Comparison of ENCODE assay signal across 9 cellular contexts in genomic region chr14:103281496-103282231, GRCh38. TPM values are rescaled to one million over a fixed set of nuclear protein-coding genes. Genes with fewer than 3 reads are reported as not detected.
A peak's percentile ranks its signal among the peaks of the same experiment; 100 is the strongest.
DNase-seq lines count a peak whose midpoint lies in the region; ATAC-seq and TF ChIP-seq lines count a peak whose summit lies in the region.
"Had no signal": no experiment of that assay in that cellular context is flagged by ENCODE, and none has a peak within 500 bp of the region (broad histone marks: within the 10 kb centered on the region; RNA-seq: fewer than 3 reads in every experiment).

No MANE protein-coding gene starts in this region.

- H3K4me3 Mint-ChIP-seq in endothelial cell (ENCODE audit: unreplicated experiment) (no peak overlapping the region), neural crest cell (peak overlapping the region; percentile 45)

- H3K27ac Mint-ChIP-seq in endothelial cell (ENCODE audit: unreplicated experiment): no peak overlapping the region
- no peak overlapping the region for H3K27ac Mint-ChIP-seq in neural crest cell (ENCODE audit: unreplicated experiment)

- intact Hi-C loops in ascending aorta (cut with DNase I): no loop called here

- no peaks in the 10 kb centered on the region for H3K36me3 Mint-ChIP-seq in endothelial cell (ENCODE audit: low read depth, unreplicated experiment)
- H3K36me3 Mint-ChIP-seq in neural crest cell (ENCODE audit: low read depth): no peaks in the 10 kb centered on the region

- H3K27me3 Mint-ChIP-seq in endothelial cell (ENCODE audit: unreplicated experiment) (peaks cover 11% of the 10 kb centered on the region), neural crest cell (ENCODE audit: low read depth) (peaks cover 81% of the 10 kb centered on the region)

- peaks cover 7% of the 10 kb centered on the region for H3K4me1 Mint-ChIP-seq in endothelial cell (ENCODE audit: unreplicated experiment)
- peaks cover 7% of the 10 kb centered on the region for H3K4me1 Mint-ChIP-seq in neural crest cell

- no peak overlapping the region for H3K27ac ChIP-seq in ascending aorta

- TF ChIP-seq CTCF in endothelial cell (IDR thresholded peaks at IDR 0.05; ENCODE audit: unreplicated experiment) (no peak), neural crest cell (conservative IDR thresholded peaks at IDR 0.05) (peak; percentile 56), ascending aorta (IDR thresholded peaks at IDR 0.05) (no peak)

- H3K27me3 ChIP-seq in ascending aorta: peaks cover 13% of the 10 kb centered on the region

- peaks cover 3 to 5% of the 10 kb centered on the region in 2 donors for H3K4me1 ChIP-seq in ascending aorta

- H3K9me3 ChIP-seq in ascending aorta: no peaks in the 10 kb centered on the region

- H3K36me3 ChIP-seq in ascending aorta: no peaks in the 10 kb centered on the region

- ATAC-seq in GM19452 (IDR thresholded peaks at IDR 0.05; ENCODE audit: unreplicated experiment) (no peak), GM21447 (IDR thresholded peaks at IDR 0.05; ENCODE audit: unreplicated experiment) (no peak)

- H3K9me3 Mint-ChIP-seq in endothelial cell (ENCODE audit: unreplicated experiment) (no peaks in the 10 kb centered on the region), neural crest cell (no peaks in the 10 kb centered on the region)

- peak; percentile 75 for DNase-seq in DMS 273 treated with DMSO at 0.1 percent for 48 hours (lab: John Stamatoyannopoulos, UW)
- peak; percentile 21 for DNase-seq in NCI-H446 treated with DMSO at 0.1 percent for 48 hours (lab: John Stamatoyannopoulos, UW)
- peak; percentile 56 for DNase-seq in endothelial cell (ENCODE audit: low spot score)
- peak; percentile 21 for DNase-seq in neural crest cell (ENCODE audit: low read depth, low spot score)
- no peak for DNase-seq in effector CD8-positive, alpha-beta T cell (lab: John Stamatoyannopoulos, UW)
- DNase-seq in ascending aorta (ENCODE audit: low spot score in 2 of 2): no peak
- DNase-seq: stimulated activated CD4-positive, alpha-beta T cell treated with anti-CD3 and anti-CD28 coated beads, Interleukin-4, amount 100 ng/mL, for 24 hours had no signal

- no peak overlapping the region for H3K4me3 ChIP-seq in ascending aorta

RNA-seq across cellular contexts. Expression of gene EIF5, which starts 52.4 kb away (rescaled TPM):
- 228 TPM for total RNA-seq in endothelial cell (ENCODE audit: unreplicated experiment)
- 458 and 483 TPM in 2 replicates for total RNA-seq in neural crest cell
- total RNA-seq in ascending aorta: 85.5 TPM

Comparison
In these comparisons a context has a peak if more than half of its experiments do, and no peak if none do; other contexts are left out.
1. DNase-seq: peak in DMS 273 treated with DMSO at 0.1 percent for 48 hours (single experiment), NCI-H446 treated with DMSO at 0.1 percent for 48 hours (single experiment), endothelial cell (single experiment) and neural crest cell (single experiment); none in effector CD8-positive, alpha-beta T cell (single experiment) and ascending aorta (0 of 2).